ENCODE assay signal across 8 cellular contexts in the genomic region with DNA sequence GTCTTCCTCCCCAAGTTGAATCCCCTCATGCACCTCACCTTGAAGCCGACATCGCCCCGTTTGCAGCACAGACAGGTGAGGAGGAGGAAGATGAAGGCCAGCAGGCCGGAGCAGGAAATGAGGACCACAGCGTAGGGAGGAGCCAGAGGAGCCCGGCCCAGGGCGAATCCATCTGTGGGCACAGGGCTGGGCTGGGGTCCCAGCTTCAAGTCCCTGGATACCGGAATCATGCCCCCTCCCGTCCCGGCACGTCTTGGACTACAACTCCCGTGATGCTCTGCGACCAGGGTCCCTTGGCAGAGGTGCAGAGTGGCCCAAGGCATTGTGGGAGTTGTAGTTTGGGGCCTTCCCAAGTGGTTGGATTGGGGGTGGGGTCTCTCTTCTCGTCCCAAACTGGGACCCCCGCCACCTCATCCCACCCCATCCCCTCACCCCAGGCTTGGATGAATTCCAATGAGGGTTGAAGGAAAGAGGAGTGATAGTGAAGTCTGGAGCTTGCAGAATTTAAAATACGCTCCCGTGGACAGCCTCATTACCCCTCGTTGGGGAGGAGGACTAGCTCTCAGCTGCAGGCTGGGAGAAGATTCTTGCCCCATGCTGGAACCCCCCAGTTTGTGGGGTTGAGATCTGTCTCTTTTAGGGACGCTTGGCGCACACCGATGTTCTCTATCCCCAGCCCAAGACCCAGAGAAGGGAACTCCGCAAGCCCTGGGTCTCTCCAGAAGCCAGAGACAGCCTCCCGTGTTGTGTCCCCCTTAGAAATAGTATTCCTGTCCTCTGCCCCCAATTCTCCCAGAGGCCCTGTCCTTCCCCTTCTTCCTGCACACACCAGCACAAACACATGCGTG. TPM values are rescaled to one million over a fixed set of nuclear protein-coding genes. Genes with fewer than 3 reads are reported as not detected.
A peak's percentile ranks its signal among the peaks of the same experiment; 100 is the strongest.
DNase-seq lines count a peak whose midpoint lies in the region; ATAC-seq lines count a peak whose summit lies in the region.

No MANE protein-coding gene starts in this region.

- H3K27me3 ChIP-seq in ectodermal cell (ENCODE audit: control insufficient read depth, insufficient read depth, low read length, poor library complexity, severe bottlenecking), result peaks cover 25% of the 10 kb centered on the region

- no peak overlapping the region for H3K27ac ChIP-seq in ectodermal cell (ENCODE audit: insufficient read depth, low read depth, low read length, poor library complexity, severe bottlenecking)

- H3K4me1 Mint-ChIP-seq in activated CD4-positive, alpha-beta memory T cell treated with anti-CD3 and anti-CD28 coated beads for 36 hours (ENCODE audit: low read depth), result peaks cover 14% of the 10 kb centered on the region

- peak overlapping the region; percentile 82 for H3K4me3 Mint-ChIP-seq in activated CD4-positive, alpha-beta memory T cell treated with anti-CD3 and anti-CD28 coated beads for 36 hours

- peak overlapping the region; percentile 49 for H3K27ac Mint-ChIP-seq in activated CD4-positive, alpha-beta memory T cell treated with anti-CD3 and anti-CD28 coated beads for 36 hours

- 18% methylated on average over 22 of the region's 24 CpGs for WGBS in ectodermal cell, 2 experiments

- intact Hi-C loops in activated CD4-positive, alpha-beta memory T cell treated with anti-CD3 and anti-CD28 coated beads for 36 hours (cut with micrococcal nuclease), result loop anchor here (1.0 to 5.0 kb wide), 3 partner anchors 17 to 178 kb away; a partner anchor contains a TSS

- peak; percentile 38 for ATAC-seq in GM18867 (IDR thresholded peaks at IDR 0.05; ENCODE audit: unreplicated experiment)
- no peak for ATAC-seq in GM19467 (IDR thresholded peaks at IDR 0.05; ENCODE audit: unreplicated experiment)

- peaks cover 3% of the 10 kb centered on the region for H3K4me1 ChIP-seq in ectodermal cell (ENCODE audit: control insufficient read depth, insufficient read depth, low read length)

- POLR2A ChIA-PET in activated CD4-positive, alpha-beta memory T cell treated with anti-CD3 and anti-CD28 coated beads for 36 hours (lab: Charles Lee), result interaction anchor here (1.1 kb wide), 1 partner anchor 17 kb away, joined by 3 read pairs; no protein-coding TSS in a partner anchor

- CTCF ChIA-PET in activated CD4-positive, alpha-beta memory T cell treated with anti-CD3 and anti-CD28 coated beads for 36 hours (lab: Charles Lee), result interaction anchor here (0.8 to 8.3 kb wide), 4 partner anchors 22 to 160 kb away, joined by 3 to 137 read pairs (median 4); no protein-coding TSS in a partner anchor

- no peaks in the 10 kb centered on the region for H3K36me3 Mint-ChIP-seq in activated CD4-positive, alpha-beta memory T cell treated with anti-CD3 and anti-CD28 coated beads for 36 hours

- peak overlapping the region; percentile 42 for H3K4me3 ChIP-seq in ectodermal cell (ENCODE audit: insufficient read depth, low read depth, low read length)

- DNase-seq in NCI-H2227 treated with DMSO at 0.1 percent for 48 hours (lab: John Stamatoyannopoulos, UW) (peak; percentile 44), lung microvascular endothelial cell (ENCODE audit: low read depth in 2 of 2) (peak; percentile 48 to 63), SKM-1 (lab: John Stamatoyannopoulos, UW; ENCODE audit: unreplicated experiment) (no peak)
- DNase-seq in activated CD4-positive, alpha-beta memory T cell treated with anti-CD3 and anti-CD28 coated beads for 36 hours, result peak; percentile 83
- DNase-seq in stimulated activated CD4-positive, alpha-beta T cell treated with anti-CD3 and anti-CD28 coated beads, TNF-alpha, amount 100 ng/mL, for 48 hours (ENCODE audit: low read depth in 3 of 3), result peak in 2 of 3 donors; percentile 47 to 80

- no peaks in the 10 kb centered on the region for H3K9me3 Mint-ChIP-seq in activated CD4-positive, alpha-beta memory T cell treated with anti-CD3 and anti-CD28 coated beads for 36 hours

- no peaks in the 10 kb centered on the region for H3K9me3 ChIP-seq in ectodermal cell (ENCODE audit: control insufficient read depth, low read length)

- no peaks in the 10 kb centered on the region for H3K27me3 Mint-ChIP-seq in activated CD4-positive, alpha-beta memory T cell treated with anti-CD3 and anti-CD28 coated beads for 36 hours

- H3K36me3 ChIP-seq in ectodermal cell (ENCODE audit: control insufficient read depth, insufficient read depth, low read length), result no peaks in the 10 kb centered on the region

RNA-seq across cellular contexts. Expression of a gene that starts 1.0 kb away (rescaled TPM):
- total RNA-seq in activated CD4-positive, alpha-beta memory T cell treated with anti-CD3 and anti-CD28 coated beads for 36 hours, result 1 to 10 TPM; 3.6 to 3.8 TPM
- polyA plus RNA-seq in ectodermal cell (2013, experiment 1 of 4), result 7.4 TPM
- polyA plus RNA-seq in ectodermal cell (2013, experiment 2 of 4), result 11.2 TPM
- polyA plus RNA-seq in ectodermal cell (2013, experiment 3 of 4), result 8.3 TPM
- polyA plus RNA-seq in ectodermal cell (2013, experiment 4 of 4), result 10.1 TPM
- under 0.01 TPM in 1 of 2 replicates, not detected in the other for total RNA-seq in lung microvascular endothelial cell

RNA-seq across cellular contexts. Expression of a gene that starts 41.3 kb away (rescaled TPM):
- total RNA-seq in activated CD4-positive, alpha-beta memory T cell treated with anti-CD3 and anti-CD28 coated beads for 36 hours, result not detected
- polyA plus RNA-seq in ectodermal cell (2013, experiment 1 of 4), result not detected
- not detected for polyA plus RNA-seq in ectodermal cell (2013, experiment 2 of 4)
- not detected for polyA plus RNA-seq in ectodermal cell (2013, experiment 3 of 4)
- not detected for polyA plus RNA-seq in ectodermal cell (2013, experiment 4 of 4)
- total RNA-seq in lung microvascular endothelial cell, result not detected in 2 replicates

RNA-seq across cellular contexts. Expression of a gene that starts 41.5 kb away (rescaled TPM):
- 10 to 100 TPM; 31.5 to 33.6 TPM for total RNA-seq in activated CD4-positive, alpha-beta memory T cell treated with anti-CD3 and anti-CD28 coated beads for 36 hours
- polyA plus RNA-seq in ectodermal cell (2013, experiment 1 of 4), result 135 TPM
- polyA plus RNA-seq in ectodermal cell (2013, experiment 2 of 4), result 126 TPM
- polyA plus RNA-seq in ectodermal cell (2013, experiment 3 of 4), result 104 TPM
- 116 TPM for polyA plus RNA-seq in ectodermal cell (2013, experiment 4 of 4)
- total RNA-seq in lung microvascular endothelial cell, result 40.1 and 43.1 TPM in 2 replicates

RNA-seq across cellular contexts. Expression of a gene that starts 55.3 kb away (rescaled TPM):
- total RNA-seq in activated CD4-positive, alpha-beta memory T cell treated with anti-CD3 and anti-CD28 coated beads for 36 hours, result 1 to 10 TPM; 1.2 TPM
- 0.59 TPM for polyA plus RNA-seq in ectodermal cell (2013, experiment 1 of 4)
- polyA plus RNA-seq in ectodermal cell (2013, experiment 2 of 4), result 0.87 TPM
- 0.27 TPM for polyA plus RNA-seq in ectodermal cell (2013, experiment 3 of 4)
- 0.61 TPM for polyA plus RNA-seq in ectodermal cell (2013, experiment 4 of 4)
- total RNA-seq in lung microvascular endothelial cell, result under 0.01 and 0.20 TPM in 2 replicates
